23 cellular contexts compared by ENCODE assay signal in genomic region chr18:75353357-75353756, GRCh38.
A peak's percentile ranks its signal among the peaks of the same experiment; 100 is the strongest.
DNase-seq lines count a peak whose midpoint lies in the region; ATAC-seq, FAIRE-seq and TF ChIP-seq lines count a peak whose summit lies in the region.
"Had no signal": no experiment of that assay in that cellular context is flagged by ENCODE, and none has a peak within 500 bp of the region (broad histone marks: within the 10 kb centered on the region; RNA-seq: fewer than 3 reads in every experiment).

No MANE protein-coding gene starts in this region.

- CTCF ChIA-PET in A549 (lab: Yijun Ruan, JAX) = no interaction called here

- no peak for TF ChIP-seq CTCF in A549 (IDR thresholded peaks at IDR 0.05)

- 6% methylated on average over 2 of the region's 2 CpGs for WGBS in A549 (ENCODE audit: missing lambda C conversion rate)

- H3K4me3 ChIP-seq in A549 (no peak overlapping the region), SJCRH30 (no peak overlapping the region)
- H3K4me3 ChIP-seq: GM23248 had no signal

- POLR2A ChIA-PET in A549 (lab: Yijun Ruan, JAX) = no interaction called here

- peak; percentile 25 for DNase-seq in DMS53 (lab: John Stamatoyannopoulos, UW)
- DNase-seq in DMS53 treated with DMSO at 0.1 percent for 48 hours (lab: John Stamatoyannopoulos, UW; ENCODE audit: unreplicated experiment) = no peak
- DNase-seq in A549 (ENCODE audit: low read depth in 1 of 2, low spot score in 1 of 2) = no peak
- DNase-seq in NCI-H69 (lab: John Stamatoyannopoulos, UW) = peak; percentile 32
- no peak for DNase-seq in cortex of kidney (lab: John Stamatoyannopoulos, UW)
- DNase-seq in SJCRH30 = no peak
- DNase-seq: ACHN; AML-193; BE2C; CD4-positive, alpha-beta T cell; CD8-positive, alpha-beta memory T cell; DMS 273 treated with DMSO at 0.1 percent for 48 hours; DND-41; GM23248; H7; HCEC 1CT had no signal

- H3K9me3 ChIP-seq in A549 (0 out of 3 replicates have a peak, but pooled peaks cover 3% of the 10 kb centered on the region), SJCRH30 (replicated peaks) (no peaks in the 10 kb centered on the region)
- H3K9me3 ChIP-seq: BE2C had no signal

- no peaks in the 10 kb centered on the region for H3K4me1 ChIP-seq in A549
- no peaks in the 10 kb centered on the region for H3K4me1 ChIP-seq in SJCRH30
- H3K4me1 ChIP-seq: BE2C; BLaER1 treated with 17β-estradiol and CSF1 and Interleukin-3, amounts not matched to agents 10 nM and 100 nM had no signal

- TF ChIP-seq POLR2A in A549 (IDR thresholded peaks at IDR 0.05; ENCODE audit: low read length) = no peak

- H3K27me3 ChIP-seq in SJCRH30 = no peaks in the 10 kb centered on the region
- H3K27me3 ChIP-seq: BE2C; BLaER1 treated with 17β-estradiol and CSF1 and Interleukin-3, amounts not matched to agents 10 nM and 100 nM had no signal

- H3K27ac ChIP-seq in A549 = no peak overlapping the region
- no peak overlapping the region for H3K27ac ChIP-seq in SJCRH30
- H3K27ac ChIP-seq: 22Rv1; BLaER1 treated with 17β-estradiol and CSF1 and Interleukin-3, amounts not matched to agents 10 nM and 100 nM; GM23248 had no signal

- no peak overlapping the region for H3K4me2 ChIP-seq in A549
- H3K4me2 ChIP-seq: BLaER1 treated with 17β-estradiol and CSF1 and Interleukin-3, amounts not matched to agents 10 nM and 100 nM had no signal

- no peak for TF ChIP-seq EP300 in A549 (IDR thresholded peaks at IDR 0.05)

- H3K36me3 ChIP-seq in SJCRH30 = no peaks in the 10 kb centered on the region
- H3K36me3 ChIP-seq: BE2C had no signal

- no peak for ATAC-seq in A549

- no peak for FAIRE-seq in A549 (lab: Jason Lieb, UNC)
- FAIRE-seq: A204.1, D721Med, G401.6, GM12892, H1 had no signal

- TF ChIP-seq RAD21 in A549 (conservative IDR thresholded peaks at IDR 0.05 in 1 of 2, IDR thresholded peaks at IDR 0.05 in 1 of 2) = no peak

TF ChIP-seq in A549, 52 proteins besides CTCF, POLR2A, EP300 and RAD21:
- no peak for TF ChIP-seq FOSB (CRISPR knock-in tag; IDR thresholded peaks at IDR 0.05)
- TF ChIP-seq ZFP36 (IDR thresholded peaks at IDR 0.05; ENCODE audit: borderline replicate concordance, partially characterized antibody) = peak; percentile 47

Comparison
In these comparisons a context has a peak if more than half of its experiments do, and no peak if none do; other contexts are left out.
1. DNase-seq: peak in DMS53 (single experiment) and NCI-H69 (single experiment); none in DMS53 treated with DMSO at 0.1 percent for 48 hours (single experiment), A549 (0 of 2), cortex of kidney (single experiment) and SJCRH30 (0 of 2).